18 cellular contexts compared by ENCODE assay signal in genomic region chr10:131113892-131114291, GRCh38.
DNase-seq lines count a peak whose midpoint lies in the region; TF ChIP-seq lines count a peak whose summit lies in the region.
"Had no signal": no experiment of that assay in that cellular context is flagged by ENCODE, and none has a peak within 500 bp of the region (broad histone marks: within the 10 kb centered on the region; RNA-seq: fewer than 3 reads in every experiment).

No MANE protein-coding gene starts in this region.

- no peak overlapping the region for H3K4me2 ChIP-seq in MM.1S (ENCODE audit: low read depth, low read length)

- H3K4me3 ChIP-seq in H7 (ENCODE audit: insufficient read depth, low read depth, low read length): no peak overlapping the region
- H3K4me3 ChIP-seq in MM.1S (ENCODE audit: low read length): no peak overlapping the region
- H3K4me3 ChIP-seq in tibial artery: no peak overlapping the region
- H3K4me3 ChIP-seq: BLaER1 treated with 17β-estradiol and CSF1 and Interleukin-3, amounts not matched to agents 10 nM and 100 nM; GM23248 had no signal

- no peaks in the 10 kb centered on the region for H3K79me2 ChIP-seq in MM.1S (ENCODE audit: low read length)

- no peak overlapping the region for H3K9ac ChIP-seq in MM.1S (ENCODE audit: low read length)
- H3K9ac ChIP-seq: BLaER1 treated with 17β-estradiol and CSF1 and Interleukin-3, amounts not matched to agents 10 nM and 100 nM; GM23248 had no signal

- no peaks in the 10 kb centered on the region for H3K9me3 Mint-ChIP-seq in type B pancreatic cell
- H3K9me3 Mint-ChIP-seq: H9 had no signal

- no peak overlapping the region for H2AFZ ChIP-seq in MM.1S (ENCODE audit: low read length)
- H2AFZ ChIP-seq: GM23248 had no signal

- H4K20me1 ChIP-seq in MM.1S (ENCODE audit: insufficient read depth, low read length): no peaks in the 10 kb centered on the region
- H4K20me1 ChIP-seq: BLaER1 treated with 17β-estradiol and CSF1 and Interleukin-3, amounts not matched to agents 10 nM and 100 nM had no signal

- peak overlapping the region; percentile 11 for H3K27ac Mint-ChIP-seq in type B pancreatic cell
- H3K27ac Mint-ChIP-seq: B cell; CD4-positive, alpha-beta memory T cell; HFFc6 had no signal

- H3K27me3 ChIP-seq in H7 (ENCODE audit: control insufficient read depth, insufficient read depth, low read length) (no peaks in the 10 kb centered on the region), MM.1S (replicated peaks; ENCODE audit: insufficient read depth, low read length) (no peaks in the 10 kb centered on the region), tibial artery (no peaks in the 10 kb centered on the region)
- H3K27me3 ChIP-seq: BLaER1 treated with 17β-estradiol and CSF1 and Interleukin-3, amounts not matched to agents 10 nM and 100 nM had no signal

- H3K36me3 ChIP-seq in H7 (replicated peaks; ENCODE audit: control insufficient read depth, insufficient read depth, low read length): no peaks in the 10 kb centered on the region
- no peaks in the 10 kb centered on the region for H3K36me3 ChIP-seq in MM.1S (replicated peaks; ENCODE audit: insufficient read depth, low read length)
- no peaks in the 10 kb centered on the region for H3K36me3 ChIP-seq in tibial artery

- peaks cover 18% of the 10 kb centered on the region for H3K4me1 Mint-ChIP-seq in type B pancreatic cell (ENCODE audit: unreplicated experiment)
- H3K4me1 Mint-ChIP-seq: B cell; CD4-positive, alpha-beta memory T cell had no signal

- peaks cover 3% of the 10 kb centered on the region for H3K36me3 Mint-ChIP-seq in type B pancreatic cell
- H3K36me3 Mint-ChIP-seq: CD4-positive, alpha-beta memory T cell had no signal

- peak overlapping the region; percentile 60 for H3K27ac ChIP-seq in VCaP
- H3K27ac ChIP-seq in MM.1S (ENCODE audit: low read length): no peak overlapping the region
- no peak overlapping the region for H3K27ac ChIP-seq in tibial artery
- H3K27ac ChIP-seq: GM23248 had no signal

- H3K4me3 Mint-ChIP-seq in type B pancreatic cell: no peak overlapping the region
- H3K4me3 Mint-ChIP-seq: B cell; CD4-positive, alpha-beta memory T cell; H9; HFFc6 had no signal

- H3K9me3 ChIP-seq in MM.1S (replicated peaks; ENCODE audit: insufficient read depth, low read length) (no peaks in the 10 kb centered on the region), tibial artery (peaks cover 0 to 4% (median 0%) of the 10 kb centered on the region in 3 donors)

- H3K4me1 ChIP-seq in MM.1S (ENCODE audit: low read length) (no peaks in the 10 kb centered on the region), tibial artery (no peaks in the 10 kb centered on the region)

- H3K27me3 Mint-ChIP-seq in type B pancreatic cell: no peaks in the 10 kb centered on the region
- H3K27me3 Mint-ChIP-seq: B cell; CD4-positive, alpha-beta memory T cell had no signal

- TF ChIP-seq CTCF in VCaP (conservative IDR thresholded peaks at IDR 0.05) (no peak), type B pancreatic cell (conservative IDR thresholded peaks at IDR 0.05) (no peak), MM.1S (IDR thresholded peaks at IDR 0.05; ENCODE audit: low read length) (no peak), tibial artery (IDR thresholded peaks at IDR 0.05) (no peak)

- intact Hi-C loops in tibial artery (cut with DNase I; ENCODE audit: low total_unique reads): no loop called here

- no peaks in the 10 kb centered on the region for H3F3A ChIP-seq in MM.1S (ENCODE audit: insufficient read depth, low read length)

- DNase-seq in H7: peak; percentile 20
- peak; percentile 21 for DNase-seq in M059J (ENCODE audit: low read depth)
- DNase-seq in type B pancreatic cell (ENCODE audit: extremely low spot score, unreplicated experiment): no peak
- DNase-seq in activated CD8-positive, alpha-beta memory T cell treated with anti-CD3 and anti-CD28 coated beads for 24 hours: no peak
- no peak for DNase-seq in MM.1S
- DNase-seq in tibial artery: no peak
- DNase-seq in DMS 273 treated with DMSO at 0.1 percent for 48 hours (lab: John Stamatoyannopoulos, UW): no peak
- DNase-seq: Calu3; CD4-positive, alpha-beta memory T cell; COR-L47; DMS153; DND-41; GM23248; H9; HFFc6 had no signal

- no peaks in the 10 kb centered on the region for H3K9me2 ChIP-seq in MM.1S (replicated peaks; ENCODE audit: insufficient read depth, low read length)

Comparison
In these comparisons a context has a peak if more than half of its experiments do, and no peak if none do; other contexts are left out.
1. DNase-seq: peak in H7 (single experiment) and M059J (single experiment); none in type B pancreatic cell (single experiment), activated CD8-positive, alpha-beta memory T cell treated with anti-CD3 and anti-CD28 coated beads for 24 hours (single experiment), MM.1S (single experiment), tibial artery (0 of 2) and DMS 273 treated with DMSO at 0.1 percent for 48 hours (single experiment).